Comparison of ENCODE assay signal across 9 cellular contexts in the genomic region with DNA sequence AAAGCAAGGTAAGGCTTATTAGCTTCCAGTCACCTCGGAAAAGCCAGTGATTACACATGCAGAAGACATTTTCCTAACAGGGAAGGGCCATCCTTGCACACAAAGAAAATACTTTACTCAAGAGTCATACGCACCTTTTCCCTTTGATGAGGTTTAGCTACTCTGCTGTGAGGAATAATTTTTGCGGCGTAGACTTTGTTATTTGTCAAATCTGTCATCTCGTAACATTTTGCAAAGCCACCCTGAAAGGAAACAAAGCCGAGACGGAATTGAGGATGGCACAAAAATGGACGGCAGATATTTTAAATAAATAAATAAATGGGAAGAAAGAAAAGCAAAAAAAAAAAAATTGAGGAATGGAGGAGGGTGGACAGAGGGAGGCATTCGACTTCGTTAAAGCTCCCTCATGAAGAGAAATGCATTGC. TPM values are rescaled to one million over a fixed set of nuclear protein-coding genes. Genes with fewer than 3 reads are reported as not detected.
A peak's percentile ranks its signal among the peaks of the same experiment; 100 is the strongest.
DNase-seq lines count a peak whose midpoint lies in the region; FAIRE-seq and TF ChIP-seq lines count a peak whose summit lies in the region.
"Had no signal": no experiment of that assay in that cellular context is flagged by ENCODE, and none has a peak within 500 bp of the region (broad histone marks: within the 10 kb centered on the region; RNA-seq: fewer than 3 reads in every experiment).

No MANE protein-coding gene starts in this region.

- intact Hi-C loops in cardiac septum (cut with DNase I) (loop anchor here (1.0 to 10.0 kb wide), 6 partner anchors 94 to 762 kb away; no protein-coding TSS in a partner anchor), vagina (cut with DNase I) (no loop called here)

- WGBS in mesodermal cell (ENCODE audit: insufficient coverage in 2 of 2), 2 experiments = 7 to 8% methylated on average over 3 to 7 of the region's 10 CpGs

- H3K9me3 ChIP-seq in right atrium auricular region (no peaks in the 10 kb centered on the region), mesodermal cell (ENCODE audit: control insufficient read depth, low read length) (no peaks in the 10 kb centered on the region), vagina (no peaks in the 10 kb centered on the region)

- no peak for FAIRE-seq in bronchial epithelial cell (lab: Jason Lieb, UNC)
- FAIRE-seq: GM18507 had no signal

- peaks cover 47% of the 10 kb centered on the region for H3K36me3 ChIP-seq in right atrium auricular region
- H3K36me3 ChIP-seq in bronchial epithelial cell (ENCODE audit: control insufficient read depth, insufficient read depth, low read length) = peaks cover 20% of the 10 kb centered on the region
- H3K36me3 ChIP-seq in mesodermal cell (ENCODE audit: control insufficient read depth, insufficient read depth, low read length) = peaks cover 53% of the 10 kb centered on the region
- H3K36me3 ChIP-seq in vagina = peaks cover 0 to 30% of the 10 kb centered on the region in 2 donors

- H3K4me3 ChIP-seq in right atrium auricular region = peak overlapping the region; percentile 86 to 97
- peak overlapping the region; percentile 99 for H3K4me3 ChIP-seq in bronchial epithelial cell (ENCODE audit: low read depth, low read length)
- H3K4me3 ChIP-seq in mesodermal cell (ENCODE audit: extremely low read depth, insufficient read depth, low read length, poor library complexity, severe bottlenecking) = peak overlapping the region; percentile 85
- peak overlapping the region; percentile 81 to 87 for H3K4me3 ChIP-seq in vagina

- DNase-seq in right atrium auricular region (ENCODE audit: low spot score) (no peak), cardiac septum (ENCODE audit: low spot score) (no peak), bronchial epithelial cell (ENCODE audit: low read depth) (peak; percentile 82), vagina (ENCODE audit: extremely low spot score in 2 of 2) (no peak), NCI-H2196 treated with DMSO at 0.1 percent for 48 hours (lab: John Stamatoyannopoulos, UW; ENCODE audit: unreplicated experiment) (no peak), NOMO-1 treated with dmso at 0.1 percent for 144 hours (lab: John Stamatoyannopoulos, UW; ENCODE audit: unreplicated experiment) (no peak)
- DNase-seq in stimulated activated CD4-positive, alpha-beta T cell treated with anti-CD3 and anti-CD28 coated beads, Interleukin-1b, Interleukin-23, amount 100 ng/mL, for 48 hours = no peak

- TF ChIP-seq CTCF in right atrium auricular region (IDR thresholded peaks at IDR 0.05) (no peak), bronchial epithelial cell (IDR thresholded peaks at IDR 0.05; ENCODE audit: insufficient read depth, low read length, severe bottlenecking) (no peak), vagina (IDR thresholded peaks at IDR 0.05) (no peak)

- peak overlapping the region; percentile 99 for H3K27ac ChIP-seq in right atrium auricular region
- peak overlapping the region; percentile 90 for H3K27ac ChIP-seq in mesodermal cell (ENCODE audit: low read depth, low read length, severe bottlenecking)
- peak overlapping the region; percentile 94 for H3K27ac ChIP-seq in vagina

- H3K4me1 ChIP-seq in right atrium auricular region (peaks cover 0 to 34% of the 10 kb centered on the region in 2 donors), mesodermal cell (ENCODE audit: control insufficient read depth, insufficient read depth, low read length, poor library complexity, severe bottlenecking) (peaks cover 23% of the 10 kb centered on the region), vagina (peaks cover 37% of the 10 kb centered on the region)

- no peaks in the 10 kb centered on the region for H3K27me3 ChIP-seq in right atrium auricular region
- H3K27me3 ChIP-seq in bronchial epithelial cell (ENCODE audit: control insufficient read depth, insufficient read depth, low read length) = no peaks in the 10 kb centered on the region
- H3K27me3 ChIP-seq in vagina = no peaks in the 10 kb centered on the region

- TF ChIP-seq POLR2A in vagina (IDR thresholded peaks at IDR 0.05) = no peak

RNA-seq across cellular contexts. Expression of a gene that starts 1.0 kb away (rescaled TPM):
- total RNA-seq in right atrium auricular region (100 to 1,000 TPM in 1 of 2 donors, 10 to 100 TPM in 1; 63.3 to 138 TPM), cardiac septum (117 TPM), bronchial epithelial cell (146 and 259 TPM in 2 replicates), vagina (169 TPM)
- polyA plus RNA-seq in mesodermal cell (2013, experiment 1 of 2) = 241 TPM
- polyA plus RNA-seq in mesodermal cell (2013, experiment 2 of 2) = 222 TPM

RNA-seq across cellular contexts. Expression of a gene that starts 32.4 kb away (rescaled TPM):
- under 1 TPM in 1 of 2 donors, not detected in 1; 0.20 TPM for total RNA-seq in right atrium auricular region
- 0.27 TPM for total RNA-seq in cardiac septum
- not detected in 2 replicates for total RNA-seq in bronchial epithelial cell
- polyA plus RNA-seq in mesodermal cell (2013, experiment 1 of 2) = 0.63 TPM
- 0.20 TPM for polyA plus RNA-seq in mesodermal cell (2013, experiment 2 of 2)
- total RNA-seq in vagina = not detected
